In the genomic region with DNA sequence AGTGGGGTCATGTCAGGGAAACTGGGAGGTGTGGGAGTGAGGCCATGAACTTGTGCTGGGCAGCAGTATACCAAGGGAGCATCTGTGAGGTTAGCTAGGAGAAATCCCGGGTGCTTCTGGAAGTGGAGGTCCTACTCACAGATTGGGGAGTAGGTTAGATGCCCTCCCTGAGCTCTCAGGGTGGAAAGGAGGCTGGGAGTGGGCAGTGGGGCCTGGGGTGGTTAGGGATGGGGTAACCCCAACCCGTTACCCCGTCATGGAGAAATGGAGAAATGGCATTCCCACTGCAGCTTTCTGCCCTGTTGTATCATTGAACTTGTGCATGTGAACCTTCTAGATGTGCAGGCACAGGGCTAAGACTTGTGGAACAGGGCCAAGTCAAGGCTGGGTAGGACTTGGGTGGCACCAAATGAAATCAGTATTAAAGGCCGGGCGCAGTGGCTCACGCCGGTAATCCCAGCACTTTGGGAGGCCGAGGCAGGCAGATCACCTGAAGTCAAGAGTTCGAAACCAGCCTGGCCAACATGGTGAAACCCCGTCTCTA, we compare ENCODE assay signal across 28 cellular contexts.
"Had no signal": no experiment of that assay in that cellular context is flagged by ENCODE, and none has a peak within 500 bp of the region (broad histone marks: within the 10 kb centered on the region; RNA-seq: fewer than 3 reads in every experiment).

No MANE protein-coding gene starts in this region.

- H3K4me3 Mint-ChIP-seq: immature natural killer cell; naive thymus-derived CD8-positive, alpha-beta T cell; nephron; neural crest cell; stimulated activated memory B cell treated with anti-CD40 and anti-IgM and Interleukin-4, amounts not matched to agents 10 μg/mL and 1 μg/mL and 100 μg/mL, for 72 hours; stimulated activated naive CD8-positive, alpha-beta T cell treated with anti-CD3 and anti-CD28 coated beads, Interleukin-15, amount 100 ng/mL, for 72 hours had no signal

- H3K4me3 ChIP-seq: left lung, lower lobe of right lung, ovary, right atrium auricular region, right lobe of liver, smooth muscle cell, testis, thyroid gland, transverse colon, upper lobe of left lung had no signal

- H3K9me3 ChIP-seq: left lung, lower lobe of right lung, ovary, right atrium auricular region, right lobe of liver, testis, thyroid gland, transverse colon, upper lobe of left lung had no signal

- H3K27ac Mint-ChIP-seq: immature natural killer cell; naive thymus-derived CD8-positive, alpha-beta T cell; nephron; progenitor cell of endocrine pancreas; stimulated activated memory B cell treated with anti-CD40 and anti-IgM and Interleukin-4, amounts not matched to agents 10 μg/mL and 1 μg/mL and 100 μg/mL, for 72 hours; stimulated activated naive CD8-positive, alpha-beta T cell treated with anti-CD3 and anti-CD28 coated beads, Interleukin-15, amount 100 ng/mL, for 72 hours had no signal

- H3K36me3 Mint-ChIP-seq: immature natural killer cell; naive thymus-derived CD8-positive, alpha-beta T cell; stimulated activated memory B cell treated with anti-CD40 and anti-IgM and Interleukin-4, amounts not matched to agents 10 μg/mL and 1 μg/mL and 100 μg/mL, for 72 hours had no signal

- H3K4me1 ChIP-seq: left lung, lower lobe of right lung, right atrium auricular region, right lobe of liver, testis, thyroid gland, transverse colon, upper lobe of left lung had no signal

- H3K9me3 Mint-ChIP-seq: immature natural killer cell; naive thymus-derived CD8-positive, alpha-beta T cell; nephron; neural crest cell; stimulated activated memory B cell treated with anti-CD40 and anti-IgM and Interleukin-4, amounts not matched to agents 10 μg/mL and 1 μg/mL and 100 μg/mL, for 72 hours had no signal

- H3K27me3 Mint-ChIP-seq: progenitor cell of endocrine pancreas; stimulated activated memory B cell treated with anti-CD40 and anti-IgM and Interleukin-4, amounts not matched to agents 10 μg/mL and 1 μg/mL and 100 μg/mL, for 72 hours; stimulated activated naive CD8-positive, alpha-beta T cell treated with anti-CD3 and anti-CD28 coated beads, Interleukin-15, amount 100 ng/mL, for 72 hours had no signal

- H3K27me3 ChIP-seq: left lung, ovary, right atrium auricular region, right lobe of liver, testis, thyroid gland, transverse colon, upper lobe of left lung had no signal

- DNase-seq: hippocampal formation; immature natural killer cell; kidney; left colon; left lung; lower lobe of right lung; mammary epithelial cell; mesenchymal stem cell; naive thymus-derived CD8-positive, alpha-beta T cell; nucleus accumbens; ovary; stimulated activated CD4-positive, alpha-beta T cell treated with anti-CD3 and anti-CD28 coated beads, Interleukin-1b, Interleukin-23, amount 100 ng/mL, for 48 hours; stimulated activated CD4-positive, alpha-beta T cell treated with anti-CD3 and anti-CD28 coated beads, Interleukin-2, amount 100 ng/mL, for 48 hours; stimulated activated CD4-positive, alpha-beta T cell treated with anti-CD3 and anti-CD28 coated beads, Interleukin-4, amount 100 ng/mL, for 4 hours; stimulated activated CD8-positive, alpha-beta memory T cell treated with anti-CD3 and anti-CD28 coated beads, Interleukin-4, amount 100 ng/mL, for 48 hours; stimulated activated naive CD4-positive, alpha-beta T cell treated with Interleukin-2 at 50 U/mL for 16 hours; stimulated activated naive CD8-positive, alpha-beta T cell treated with anti-CD3 and anti-CD28 coated beads, Interleukin-15, amount 100 ng/mL, for 72 hours; testis; thyroid gland; transverse colon; upper lobe of left lung had no signal

- H3K36me3 ChIP-seq: left lung, lower lobe of right lung, ovary, right atrium auricular region, right lobe of liver, thyroid gland, transverse colon, upper lobe of left lung had no signal

- ATAC-seq: left colon; left lung; lower lobe of right lung; naive thymus-derived CD8-positive, alpha-beta T cell; right lobe of liver; stimulated activated memory B cell treated with anti-CD40 and anti-IgM and Interleukin-4, amounts not matched to agents 10 μg/mL and 1 μg/mL and 100 μg/mL, for 72 hours; stimulated activated naive CD8-positive, alpha-beta T cell treated with anti-CD3 and anti-CD28 coated beads, Interleukin-15, amount 100 ng/mL, for 72 hours had no signal

- H3K27ac ChIP-seq: left lung, lower lobe of right lung, ovary, right atrium auricular region, right lobe of liver, testis, thyroid gland, transverse colon, upper lobe of left lung had no signal

- H3K4me1 Mint-ChIP-seq: immature natural killer cell; nephron; neural crest cell; stimulated activated memory B cell treated with anti-CD40 and anti-IgM and Interleukin-4, amounts not matched to agents 10 μg/mL and 1 μg/mL and 100 μg/mL, for 72 hours; stimulated activated naive CD8-positive, alpha-beta T cell treated with anti-CD3 and anti-CD28 coated beads, Interleukin-15, amount 100 ng/mL, for 72 hours had no signal
